In the genomic region with DNA sequence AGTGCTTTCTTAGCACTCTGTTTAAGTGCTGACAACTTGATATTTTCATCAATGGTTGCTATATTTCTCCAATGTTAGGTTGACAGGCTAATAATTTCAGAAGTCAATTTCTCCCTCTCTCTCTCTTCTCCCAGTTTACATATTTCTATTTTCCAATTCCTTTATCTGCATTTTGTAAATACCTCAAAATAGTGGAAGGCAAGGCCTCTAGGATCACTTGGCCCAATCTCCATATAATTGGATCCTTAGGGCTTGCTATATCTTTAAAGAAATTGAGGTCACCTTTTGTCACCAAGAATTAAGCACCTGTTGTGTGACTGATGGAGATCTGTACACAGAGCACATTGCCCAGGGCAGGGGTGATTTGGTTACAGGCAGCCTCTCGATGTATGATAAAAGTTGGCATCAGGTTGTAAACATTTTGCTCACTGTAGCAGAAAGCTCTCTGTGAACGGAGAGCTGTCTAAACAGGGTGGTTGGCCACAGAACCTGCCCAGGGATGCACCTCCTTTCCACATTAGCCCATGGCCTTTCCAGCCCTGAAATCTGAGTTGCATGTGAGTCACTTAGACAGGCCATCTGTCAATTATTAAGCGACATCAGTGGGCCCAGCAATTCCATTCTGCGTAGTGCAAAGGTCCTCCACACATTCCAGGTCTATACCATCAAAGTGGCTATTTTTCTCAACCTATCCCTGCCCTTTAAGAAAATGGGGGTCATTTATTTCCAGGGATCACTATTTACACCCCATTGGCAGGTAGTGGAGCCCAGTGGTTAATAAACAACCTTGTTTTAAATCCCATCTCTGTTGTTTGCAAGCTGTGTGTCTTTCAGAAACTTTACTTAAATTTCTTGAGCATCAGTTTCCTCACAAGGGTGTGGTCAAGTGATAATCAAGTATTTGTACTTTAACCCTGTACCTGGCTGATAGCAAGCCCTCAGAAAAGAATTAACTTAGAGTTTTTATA, we compare ENCODE assay signal across 1 cellular context.
A peak's percentile ranks its signal among the peaks of the same experiment; 100 is the strongest.
TF ChIP-seq lines count a peak whose summit lies in the region.

No MANE protein-coding gene starts in this region.

TF ChIP-seq in HepG2, 621 proteins besides CTCF, POLR2A, EP300 and RAD21 (continued from another document and continues in another):
- peak; percentile 92 for TF ChIP-seq HMG20A (CRISPR knock-in tag; IDR thresholded peaks at IDR 0.05; ENCODE audit: borderline replicate concordance)
- no peak for TF ChIP-seq SRF (IDR thresholded peaks at IDR 0.05; ENCODE audit: low read depth, low read length)
- no peak for TF ChIP-seq TRIM22 (IDR thresholded peaks at IDR 0.05)
- TF ChIP-seq NCOR1 (IDR thresholded peaks at IDR 0.05; ENCODE audit: borderline replicate concordance, low read length), result peak; percentile 92
- no peak for TF ChIP-seq ZNF274 (CRISPR knock-in tag; IDR thresholded peaks at IDR 0.05)
- no peak for TF ChIP-seq CEBPZ (IDR thresholded peaks at IDR 0.05; ENCODE audit: low read length)
- peak; percentile 49; the same call in 1 of the 2 replicates for TF ChIP-seq KLF15 (CRISPR knock-in tag; IDR thresholded peaks at IDR 0.05; ENCODE audit: borderline replicate concordance)
- no peak; the same call in 1 of the 2 replicates for TF ChIP-seq ZNF160 (CRISPR knock-in tag; IDR thresholded peaks at IDR 0.05)
- peak; percentile 30 for TF ChIP-seq ZEB1 (IDR thresholded peaks at IDR 0.05; ENCODE audit: insufficient replicate concordance, low read depth)
- no peak for TF ChIP-seq ZNF720 (CRISPR knock-in tag; IDR thresholded peaks at IDR 0.05)
- TF ChIP-seq ZNF496 (CRISPR knock-in tag; IDR thresholded peaks at IDR 0.05; ENCODE audit: insufficient replicate concordance), result no peak
- peak; percentile 51; the same call in 1 of the 2 replicates for TF ChIP-seq DR1 (CRISPR knock-in tag; IDR thresholded peaks at IDR 0.05)
- TF ChIP-seq, protein P1, sequence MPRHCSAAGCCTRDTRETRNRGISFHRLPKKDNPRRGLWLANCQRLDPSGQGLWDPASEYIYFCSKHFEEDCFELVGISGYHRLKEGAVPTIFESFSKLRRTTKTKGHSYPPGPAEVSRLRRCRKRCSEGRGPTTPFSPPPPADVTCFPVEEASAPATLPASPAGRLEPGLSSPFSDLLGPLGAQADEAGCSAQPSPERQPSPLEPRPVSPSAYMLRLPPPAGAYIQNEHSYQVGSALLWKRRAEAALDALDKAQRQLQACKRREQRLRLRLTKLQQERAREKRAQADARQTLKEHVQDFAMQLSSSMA (CRISPR knock-in tag; IDR thresholded peaks at IDR 0.05), result no peak
- peak; percentile 58; the same call in 1 of the 2 replicates for TF ChIP-seq ETV5 (CRISPR knock-in tag; IDR thresholded peaks at IDR 0.05; ENCODE audit: borderline replicate concordance)
- TF ChIP-seq FOXO4 (CRISPR knock-in tag; conservative IDR thresholded peaks at IDR 0.05), result no peak
- TF ChIP-seq HDAC2 (CRISPR knock-in tag; IDR thresholded peaks at IDR 0.05), result peak; percentile 84
- TF ChIP-seq, protein P2, sequence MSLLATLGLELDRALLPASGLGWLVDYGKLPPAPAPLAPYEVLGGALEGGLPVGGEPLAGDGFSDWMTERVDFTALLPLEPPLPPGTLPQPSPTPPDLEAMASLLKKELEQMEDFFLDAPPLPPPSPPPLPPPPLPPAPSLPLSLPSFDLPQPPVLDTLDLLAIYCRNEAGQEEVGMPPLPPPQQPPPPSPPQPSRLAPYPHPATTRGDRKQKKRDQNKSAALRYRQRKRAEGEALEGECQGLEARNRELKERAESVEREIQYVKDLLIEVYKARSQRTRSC (CRISPR knock-in tag; IDR thresholded peaks at IDR 0.05; ENCODE audit: low read depth), result no peak
- no peak for TF ChIP-seq ZNF235 (CRISPR knock-in tag; IDR thresholded peaks at IDR 0.05; ENCODE audit: borderline replicate concordance)
- TF ChIP-seq ATRX (CRISPR knock-in tag; IDR thresholded peaks at IDR 0.05; ENCODE audit: borderline replicate concordance), result no peak
- TF ChIP-seq IRF1 (CRISPR knock-in tag; IDR thresholded peaks at IDR 0.05; ENCODE audit: low read depth), result no peak
- peak; percentile 96 for TF ChIP-seq GATAD2A (CRISPR knock-in tag; IDR thresholded peaks at IDR 0.05)
- peak; percentile 42 for TF ChIP-seq MAFF (IDR thresholded peaks at IDR 0.05; ENCODE audit: low read depth, low read length)
- 0 out of 2 replicates have a peak, but pooled peaks have one; percentile 12 for TF ChIP-seq TSC22D2 (CRISPR knock-in tag; IDR thresholded peaks at IDR 0.05; ENCODE audit: borderline replicate concordance)
- TF ChIP-seq, protein P3, sequence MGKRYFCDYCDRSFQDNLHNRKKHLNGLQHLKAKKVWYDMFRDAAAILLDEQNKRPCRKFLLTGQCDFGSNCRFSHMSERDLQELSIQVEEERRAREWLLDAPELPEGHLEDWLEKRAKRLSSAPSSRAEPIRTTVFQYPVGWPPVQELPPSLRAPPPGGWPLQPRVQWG (CRISPR knock-in tag; IDR thresholded peaks at IDR 0.05; ENCODE audit: borderline replicate concordance, low read depth), result no peak
- TF ChIP-seq ZNF616 (CRISPR knock-in tag; IDR thresholded peaks at IDR 0.05; ENCODE audit: low read depth), result no peak
- peak; percentile 40 for TF ChIP-seq STAG1 (CRISPR knock-in tag; IDR thresholded peaks at IDR 0.05)
- peak; percentile 77 for TF ChIP-seq THAP11 (CRISPR knock-in tag; IDR thresholded peaks at IDR 0.05)
- no peak for TF ChIP-seq THAP8 (CRISPR knock-in tag; IDR thresholded peaks at IDR 0.05; ENCODE audit: borderline replicate concordance)
- no peak for TF ChIP-seq ZNF329 (CRISPR knock-in tag; IDR thresholded peaks at IDR 0.05; ENCODE audit: low read depth)
- TF ChIP-seq IRF2 (CRISPR knock-in tag; IDR thresholded peaks at IDR 0.05), result peak; percentile 35
- peak; percentile 83 for TF ChIP-seq ZGPAT (CRISPR knock-in tag; IDR thresholded peaks at IDR 0.05)
- TF ChIP-seq ZIK1 (CRISPR knock-in tag; IDR thresholded peaks at IDR 0.05; ENCODE audit: borderline replicate concordance, low read depth), result no peak
- TF ChIP-seq XRCC5 (optimal IDR thresholded peaks at IDR 0.05; ENCODE audit: low read length), result peak; percentile 84
- TF ChIP-seq CENPT (CRISPR knock-in tag; IDR thresholded peaks at IDR 0.05; ENCODE audit: low read depth), result no peak
- 0 out of 2 replicates have a peak, but pooled peaks have one; percentile 65 for TF ChIP-seq ZKSCAN8 (CRISPR knock-in tag; IDR thresholded peaks at IDR 0.05; ENCODE audit: borderline replicate concordance)
- TF ChIP-seq ELF3 (CRISPR knock-in tag; IDR thresholded peaks at IDR 0.05), result peak; percentile 78
- TF ChIP-seq REPIN1 (CRISPR knock-in tag; IDR thresholded peaks at IDR 0.05; ENCODE audit: borderline replicate concordance, low read depth), result peak; percentile 47; the same call in 1 of the 2 replicates
- no peak for TF ChIP-seq JARID2 (CRISPR knock-in tag; IDR thresholded peaks at IDR 0.05; ENCODE audit: insufficient replicate concordance)
- TF ChIP-seq, protein P4, sequence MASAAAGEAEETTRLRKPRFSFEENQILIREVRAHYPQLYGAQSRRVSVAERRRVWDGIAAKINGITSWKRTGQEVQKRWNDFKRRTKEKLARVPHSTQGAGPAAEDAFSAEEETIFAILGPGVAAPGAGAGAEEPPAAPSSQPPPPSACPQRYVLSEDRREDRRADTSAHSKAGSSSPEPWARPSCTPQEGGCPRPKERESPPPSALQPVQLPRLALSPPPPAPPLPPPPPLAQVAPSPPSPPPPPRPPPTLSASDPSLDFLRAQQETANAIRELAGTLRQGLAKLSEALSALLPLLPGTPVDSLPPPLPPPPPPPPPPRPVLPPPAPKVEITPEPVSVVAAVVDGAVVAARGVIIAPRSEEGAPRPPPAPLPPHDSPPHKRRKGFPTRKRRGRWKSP (CRISPR knock-in tag; IDR thresholded peaks at IDR 0.05), result 0 out of 2 replicates have a peak, but pooled peaks have one; percentile 33
- TF ChIP-seq, protein P5, sequence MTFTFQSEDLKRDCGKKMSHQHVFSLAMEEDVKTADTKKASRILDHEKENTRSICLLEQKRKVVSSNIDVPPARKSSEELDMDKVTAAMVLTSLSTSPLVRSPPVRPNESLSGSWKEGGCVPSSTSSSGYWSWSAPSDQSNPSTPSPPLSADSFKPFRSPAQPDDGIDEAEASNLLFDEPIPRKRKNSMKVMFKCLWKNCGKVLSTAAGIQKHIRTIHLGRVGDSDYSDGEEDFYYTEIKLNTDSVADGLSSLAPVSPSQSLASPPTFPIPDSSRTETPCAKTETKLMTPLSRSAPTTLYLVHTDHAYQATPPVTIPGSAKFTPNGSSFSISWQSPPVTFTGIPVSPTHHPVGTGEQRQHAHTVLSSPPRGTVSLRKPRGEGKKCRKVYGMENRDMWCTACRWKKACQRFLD (CRISPR knock-in tag; IDR thresholded peaks at IDR 0.05; ENCODE audit: borderline replicate concordance), result no peak
- TF ChIP-seq, protein P6, sequence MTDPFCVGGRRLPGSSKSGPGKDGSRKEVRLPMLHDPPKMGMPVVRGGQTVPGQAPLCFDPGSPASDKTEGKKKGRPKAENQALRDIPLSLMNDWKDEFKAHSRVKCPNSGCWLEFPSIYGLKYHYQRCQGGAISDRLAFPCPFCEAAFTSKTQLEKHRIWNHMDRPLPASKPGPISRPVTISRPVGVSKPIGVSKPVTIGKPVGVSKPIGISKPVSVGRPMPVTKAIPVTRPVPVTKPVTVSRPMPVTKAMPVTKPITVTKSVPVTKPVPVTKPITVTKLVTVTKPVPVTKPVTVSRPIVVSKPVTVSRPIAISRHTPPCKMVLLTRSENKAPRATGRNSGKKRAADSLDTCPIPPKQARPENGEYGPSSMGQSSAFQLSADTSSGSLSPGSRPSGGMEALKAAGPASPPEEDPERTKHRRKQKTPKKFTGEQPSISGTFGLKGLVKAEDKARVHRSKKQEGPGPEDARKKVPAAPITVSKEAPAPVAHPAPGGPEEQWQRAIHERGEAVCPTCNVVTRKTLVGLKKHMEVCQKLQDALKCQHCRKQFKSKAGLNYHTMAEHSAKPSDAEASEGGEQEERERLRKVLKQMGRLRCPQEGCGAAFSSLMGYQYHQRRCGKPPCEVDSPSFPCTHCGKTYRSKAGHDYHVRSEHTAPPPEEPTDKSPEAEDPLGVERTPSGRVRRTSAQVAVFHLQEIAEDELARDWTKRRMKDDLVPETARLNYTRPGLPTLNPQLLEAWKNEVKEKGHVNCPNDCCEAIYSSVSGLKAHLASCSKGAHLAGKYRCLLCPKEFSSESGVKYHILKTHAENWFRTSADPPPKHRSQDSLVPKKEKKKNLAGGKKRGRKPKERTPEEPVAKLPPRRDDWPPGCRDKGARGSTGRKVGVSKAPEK (CRISPR knock-in tag; IDR thresholded peaks at IDR 0.05; ENCODE audit: borderline replicate concordance), result peak; percentile 41; the same call in 1 of the 2 replicates
